In genomic region chr17:78185981-78186688, GRCh38 we compare ENCODE assay signal across 6 cellular contexts. TPM values are rescaled to one million over a fixed set of nuclear protein-coding genes. Genes with fewer than 3 reads are reported as not detected.
DNase-seq lines count a peak whose midpoint lies in the region; ATAC-seq lines count a peak whose summit lies in the region.

No MANE protein-coding gene starts in this region.

- H3K4me3 ChIP-seq in stomach smooth muscle (ENCODE audit: low read length in 2 of 2) = peak overlapping the region in 1 of 2 donors; percentile 76

- peak; percentile 48 for ATAC-seq in esophagus mucosa
- ATAC-seq in GM21528 (IDR thresholded peaks at IDR 0.05; ENCODE audit: low FRiP score, unreplicated experiment) = no peak

- DNase-seq in Caki2 (ENCODE audit: low read depth) (peak; percentile 75), NOMO-1 treated with dmso at 0.1 percent for 144 hours (lab: John Stamatoyannopoulos, UW; ENCODE audit: unreplicated experiment) (peak; percentile 27), NCI-H128 (lab: John Stamatoyannopoulos, UW; ENCODE audit: unreplicated experiment) (no peak)

- H3K9me3 ChIP-seq in stomach smooth muscle (ENCODE audit: control insufficient read depth in 2 of 2, low read length in 2 of 2) = no peaks in the 10 kb centered on the region

- peaks cover 0 to 2% of the 10 kb centered on the region in 2 donors for H3K36me3 ChIP-seq in stomach smooth muscle (ENCODE audit: control insufficient read depth in 2 of 2, insufficient read depth in 2 of 2, low read length in 2 of 2)

- peak overlapping the region; percentile 58 for H3K27ac ChIP-seq in stomach smooth muscle (ENCODE audit: low read length)

- in situ Hi-C loops in Caki2 (cut with HindIII; ENCODE audit: low pct_unique_long_range_greater_than_20kb, low sequenced_read_pairs) = no loop called here

- H3K9ac ChIP-seq in stomach smooth muscle (ENCODE audit: low read length in 2 of 2) = no peak overlapping the region

- H3K27me3 ChIP-seq in stomach smooth muscle (ENCODE audit: control insufficient read depth in 1 of 2, insufficient read depth in 2 of 2, low read length in 2 of 2) = no peaks in the 10 kb centered on the region

- peaks cover 49% of the 10 kb centered on the region for H3K4me1 ChIP-seq in stomach smooth muscle (ENCODE audit: control insufficient read depth, insufficient read depth, low read length)

RNA-seq across cellular contexts. Expression of gene TK1, which starts 0.7 kb away (rescaled TPM):
- total RNA-seq in Caki2 (2014; rRNA removed; shearing (Covaris generic); ENCODE audit: low replicate concordance) = 160 and 213 TPM in 2 replicates
- 33.3 TPM for total RNA-seq in esophagus mucosa

RNA-seq across cellular contexts. Expression of gene AFMID, which starts 1.0 kb away (rescaled TPM):
- 37.2 and 41.1 TPM in 2 replicates for total RNA-seq in Caki2 (2014; rRNA removed; shearing (Covaris generic); ENCODE audit: low replicate concordance)
- 19.2 TPM for total RNA-seq in esophagus mucosa

RNA-seq across cellular contexts. Expression of gene SYNGR2, which starts 17.8 kb away (rescaled TPM):
- 213 and 286 TPM in 2 replicates for total RNA-seq in Caki2 (2014; rRNA removed; shearing (Covaris generic); ENCODE audit: low replicate concordance)
- total RNA-seq in esophagus mucosa = 73.0 TPM

RNA-seq across cellular contexts. Expression of gene BIRC5, which starts 27.9 kb away (rescaled TPM):
- 192 and 210 TPM in 2 replicates for total RNA-seq in Caki2 (2014; rRNA removed; shearing (Covaris generic); ENCODE audit: low replicate concordance)
- 28.5 TPM for total RNA-seq in esophagus mucosa

RNA-seq across cellular contexts. Expression of gene C17orf99, which starts 40.0 kb away (rescaled TPM):
- not detected in 2 replicates for total RNA-seq in Caki2 (2014; rRNA removed; shearing (Covaris generic); ENCODE audit: low replicate concordance)
- 0.44 TPM for total RNA-seq in esophagus mucosa
